In the genomic region with DNA sequence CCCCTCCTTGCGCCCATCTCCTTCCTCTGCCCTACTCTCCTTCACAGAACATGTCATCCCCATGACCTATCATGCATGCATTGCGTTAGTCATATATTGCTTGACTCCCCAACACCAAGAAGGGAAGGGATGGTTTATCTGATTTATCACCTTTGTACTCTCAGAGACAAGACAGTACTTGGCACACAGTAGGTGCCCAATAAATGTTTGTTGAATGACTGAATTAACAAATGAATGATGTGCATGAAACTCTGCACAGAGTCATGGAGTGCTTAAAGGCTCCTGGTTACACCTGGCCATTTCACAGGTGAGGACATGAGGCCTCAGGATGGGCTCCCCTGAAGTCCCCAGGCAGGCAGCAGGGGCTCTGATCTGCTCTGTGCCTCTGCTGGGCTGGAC, we compare ENCODE assay signal across 11 cellular contexts. TPM values are rescaled to one million over a fixed set of nuclear protein-coding genes. Genes with fewer than 3 reads are reported as not detected.
DNase-seq lines count a peak whose midpoint lies in the region; ATAC-seq, FAIRE-seq and TF ChIP-seq lines count a peak whose summit lies in the region.
"Had no signal": no experiment of that assay in that cellular context is flagged by ENCODE, and none has a peak within 500 bp of the region (broad histone marks: within the 10 kb centered on the region; RNA-seq: fewer than 3 reads in every experiment).

No MANE protein-coding gene starts in this region.

- no peaks in the 10 kb centered on the region for H4K20me1 ChIP-seq in KMS-11 (ENCODE audit: insufficient read depth)

- peak overlapping the region; percentile 90 for H3K4me3 ChIP-seq in CD4-positive, CD25-positive, alpha-beta regulatory T cell (ENCODE audit: low read depth, low read length)
- H3K4me3 ChIP-seq in KMS-11 (IDR thresholded peaks at IDR 0.05; ENCODE audit: insufficient read depth, low read depth, low read length) = no peak overlapping the region
- H3K4me3 ChIP-seq: prostate gland had no signal

- peaks cover 12% of the 10 kb centered on the region for H3K36me3 Mint-ChIP-seq in CD4-positive, CD25-positive, alpha-beta regulatory T cell
- H3K36me3 Mint-ChIP-seq in activated naive CD8-positive, alpha-beta T cell treated with anti-CD3 and anti-CD28 coated beads, Interleukin-2, amount 10 ng/mL, durations not matched to agents 7 days and 5 days = peaks cover 9% of the 10 kb centered on the region
- H3K36me3 Mint-ChIP-seq in naive thymus-derived CD8-positive, alpha-beta T cell = peaks cover 0 to 8% (median 0%) of the 10 kb centered on the region in 3 donors
- H3K36me3 Mint-ChIP-seq in chondrocyte (ENCODE audit: low read depth) = no peaks in the 10 kb centered on the region

- H3K4me3 Mint-ChIP-seq in CD4-positive, CD25-positive, alpha-beta regulatory T cell = peak overlapping the region; percentile 88 to 98 (median 94)
- H3K4me3 Mint-ChIP-seq in activated naive CD8-positive, alpha-beta T cell treated with anti-CD3 and anti-CD28 coated beads, Interleukin-2, amount 10 ng/mL, durations not matched to agents 7 days and 5 days = peak overlapping the region; percentile 84
- H3K4me3 Mint-ChIP-seq in naive thymus-derived CD8-positive, alpha-beta T cell = peak overlapping the region; percentile 80 to 98 (median 90)
- H3K4me3 Mint-ChIP-seq in chondrocyte (ENCODE audit: unreplicated experiment) = no peak overlapping the region

- H3K27me3 Mint-ChIP-seq in CD4-positive, CD25-positive, alpha-beta regulatory T cell = no peaks in the 10 kb centered on the region
- H3K27me3 Mint-ChIP-seq in activated naive CD8-positive, alpha-beta T cell treated with anti-CD3 and anti-CD28 coated beads, Interleukin-2, amount 10 ng/mL, durations not matched to agents 7 days and 5 days = no peaks in the 10 kb centered on the region
- H3K27me3 Mint-ChIP-seq in naive thymus-derived CD8-positive, alpha-beta T cell = no peaks in the 10 kb centered on the region
- H3K27me3 Mint-ChIP-seq in chondrocyte (ENCODE audit: low read depth) = peaks cover 1% of the 10 kb centered on the region

- ATAC-seq in CD4-positive, CD25-positive, alpha-beta regulatory T cell (ENCODE audit: low read depth in 2 of 2) = no peak
- ATAC-seq in activated naive CD8-positive, alpha-beta T cell treated with anti-CD3 and anti-CD28 coated beads, Interleukin-2, amount 10 ng/mL, durations not matched to agents 7 days and 5 days (ENCODE audit: low read depth) = no peak
- ATAC-seq in naive thymus-derived CD8-positive, alpha-beta T cell = no peak

- peaks cover 62% of the 10 kb centered on the region for H3K79me2 ChIP-seq in KMS-11 (ENCODE audit: insufficient read depth, low read depth)

- POLR2A ChIA-PET in activated naive CD8-positive, alpha-beta T cell treated with anti-CD3 and anti-CD28 coated beads, Interleukin-2, amount 10 ng/mL, durations not matched to agents 7 days and 5 days (lab: Charles Lee) = interaction anchor here (2.3 to 6.0 kb wide), 2 partner anchors 19 to 56 kb away, joined by 8 to 35 read pairs; no protein-coding TSS in a partner anchor
- POLR2A ChIA-PET in naive thymus-derived CD8-positive, alpha-beta T cell (lab: Charles Lee) = interaction anchor here (0.9 to 2.4 kb wide), 3 partner anchors 10 to 406 kb away, joined by 3 to 17 read pairs (median 10); a partner anchor contains a TSS

- H3K4me2 ChIP-seq in KMS-11 = peak overlapping the region; percentile 96

- TF ChIP-seq CTCF in KMS-11 (conservative IDR thresholded peaks at IDR 0.05; ENCODE audit: low read depth, low read length) = no peak
- no peak for TF ChIP-seq CTCF in chondrocyte (IDR thresholded peaks at IDR 0.05)

- no peaks in the 10 kb centered on the region for H3K27me3 ChIP-seq in CD4-positive, CD25-positive, alpha-beta regulatory T cell (ENCODE audit: control insufficient read depth, insufficient read depth, low read length)
- no peaks in the 10 kb centered on the region for H3K27me3 ChIP-seq in KMS-11 (ENCODE audit: insufficient read depth, low read depth)

- peak overlapping the region; percentile 77; the same call in 1 of the 2 replicates for H3K9ac ChIP-seq in KMS-11

- H3K36me3 ChIP-seq in CD4-positive, CD25-positive, alpha-beta regulatory T cell (ENCODE audit: control insufficient read depth, insufficient read depth, low read length) = no peaks in the 10 kb centered on the region
- no peaks in the 10 kb centered on the region for H3K36me3 ChIP-seq in KMS-11 (ENCODE audit: insufficient read depth)
- H3K36me3 ChIP-seq: prostate gland had no signal

- peak overlapping the region; percentile 96 for H3K27ac ChIP-seq in CD4-positive, CD25-positive, alpha-beta regulatory T cell (ENCODE audit: insufficient read depth, low read length, poor library complexity, severe bottlenecking)
- H3K27ac ChIP-seq in KMS-11 = peak overlapping the region; percentile 94
- H3K27ac ChIP-seq: prostate gland had no signal

- peak in 1 of 3 donors; percentile 20 for DNase-seq in CD4-positive, CD25-positive, alpha-beta regulatory T cell
- peak; percentile 28 for DNase-seq in activated naive CD8-positive, alpha-beta T cell treated with anti-CD3 and anti-CD28 coated beads, Interleukin-2, amount 10 ng/mL, durations not matched to agents 7 days and 5 days
- no peak for DNase-seq in naive thymus-derived CD8-positive, alpha-beta T cell
- no peak for DNase-seq in GM12891 (ENCODE audit: insufficient read length, low spot score)
- no peak for DNase-seq in dedifferentiated amniotic fluid mesenchymal stem cell (ENCODE audit: extremely low spot score)
- no peak for DNase-seq in GM19239 (ENCODE audit: insufficient read length, low spot score)
- DNase-seq in chondrocyte (ENCODE audit: low spot score) = no peak
- DNase-seq: NCI-H1694, SIG-M5 had no signal

- no peak for TF ChIP-seq POLR2A in GM12891 (IDR thresholded peaks at IDR 0.05; ENCODE audit: low read depth, low read length)

- H3K4me1 Mint-ChIP-seq in CD4-positive, CD25-positive, alpha-beta regulatory T cell = peaks cover 30 to 75% (median 61%) of the 10 kb centered on the region in 4 donors
- peaks cover 63% of the 10 kb centered on the region for H3K4me1 Mint-ChIP-seq in activated naive CD8-positive, alpha-beta T cell treated with anti-CD3 and anti-CD28 coated beads, Interleukin-2, amount 10 ng/mL, durations not matched to agents 7 days and 5 days
- H3K4me1 Mint-ChIP-seq in naive thymus-derived CD8-positive, alpha-beta T cell = peaks cover 59 to 91% (median 84%) of the 10 kb centered on the region in 4 donors
- peaks cover 39% of the 10 kb centered on the region for H3K4me1 Mint-ChIP-seq in chondrocyte (ENCODE audit: low read depth)

- peaks cover 88% of the 10 kb centered on the region for H3K4me1 ChIP-seq in CD4-positive, CD25-positive, alpha-beta regulatory T cell (ENCODE audit: control insufficient read depth, insufficient read depth, low read length, poor library complexity, severe bottlenecking)
- H3K4me1 ChIP-seq in KMS-11 (ENCODE audit: low read depth, poor library complexity, severe bottlenecking) = peaks cover 66% of the 10 kb centered on the region
- H3K4me1 ChIP-seq: prostate gland had no signal

- FAIRE-seq in GM12891 (lab: Jason Lieb, UNC) = no peak
- no peak for FAIRE-seq in GM19239 (lab: Jason Lieb, UNC)

- peak overlapping the region; percentile 97 to 100 (median 100) for H3K27ac Mint-ChIP-seq in CD4-positive, CD25-positive, alpha-beta regulatory T cell
- H3K27ac Mint-ChIP-seq in activated naive CD8-positive, alpha-beta T cell treated with anti-CD3 and anti-CD28 coated beads, Interleukin-2, amount 10 ng/mL, durations not matched to agents 7 days and 5 days = peak overlapping the region; percentile 98
- peak overlapping the region; percentile 95 to 99 (median 99) for H3K27ac Mint-ChIP-seq in naive thymus-derived CD8-positive, alpha-beta T cell
- no peak overlapping the region for H3K27ac Mint-ChIP-seq in chondrocyte (ENCODE audit: unreplicated experiment)

- no peaks in the 10 kb centered on the region for H3K9me3 ChIP-seq in CD4-positive, CD25-positive, alpha-beta regulatory T cell (ENCODE audit: control insufficient read depth in 2 of 2, low read length in 2 of 2)
- H3K9me3 ChIP-seq: prostate gland had no signal

- no peaks in the 10 kb centered on the region for H3K9me3 Mint-ChIP-seq in CD4-positive, CD25-positive, alpha-beta regulatory T cell
- no peaks in the 10 kb centered on the region for H3K9me3 Mint-ChIP-seq in activated naive CD8-positive, alpha-beta T cell treated with anti-CD3 and anti-CD28 coated beads, Interleukin-2, amount 10 ng/mL, durations not matched to agents 7 days and 5 days
- no peaks in the 10 kb centered on the region for H3K9me3 Mint-ChIP-seq in naive thymus-derived CD8-positive, alpha-beta T cell
- H3K9me3 Mint-ChIP-seq in chondrocyte (ENCODE audit: low read depth) = no peaks in the 10 kb centered on the region

- no peak overlapping the region for H2AFZ ChIP-seq in KMS-11 (ENCODE audit: low read depth)

TF ChIP-seq in GM12891, 5 proteins besides CTCF, POLR2A, EP300 and RAD21:
- TF ChIP-seq PAX5 (IDR thresholded peaks at IDR 0.05; ENCODE audit: insufficient read depth, low read length, severe bottlenecking) (no peak), POU2F2 (IDR thresholded peaks at IDR 0.05; ENCODE audit: low read depth, low read length) (no peak), TAF1 (IDR thresholded peaks at IDR 0.05; ENCODE audit: low read depth, low read length) (no peak), POLR2AphosphoS5 (IDR thresholded peaks at IDR 0.05; ENCODE audit: low read depth, low read length) (no peak), SPI1 (IDR thresholded peaks at IDR 0.05; ENCODE audit: low read depth, low read length) (no peak)

RNA-seq across cellular contexts. Expression of a gene that starts 59.6 kb away (rescaled TPM):
- total RNA-seq in CD4-positive, CD25-positive, alpha-beta regulatory T cell = 131 TPM
- polyA plus RNA-seq in CD4-positive, CD25-positive, alpha-beta regulatory T cell = 10 to 100 TPM; 17.7 to 23.7 (median 21.0) TPM
- total RNA-seq in activated naive CD8-positive, alpha-beta T cell treated with anti-CD3 and anti-CD28 coated beads, Interleukin-2, amount 10 ng/mL, durations not matched to agents 7 days and 5 days = 10 to 100 TPM; 59.5 to 64.6 TPM
- total RNA-seq in naive thymus-derived CD8-positive, alpha-beta T cell = 10 to 100 TPM; 43.4 to 47.7 TPM
- polyA plus RNA-seq in naive thymus-derived CD8-positive, alpha-beta T cell = 10 to 100 TPM; 13.7 to 23.7 (median 15.7) TPM
- 18.2 TPM for polyA plus RNA-seq in GM12891 (2012; ENCODE audit: low read depth, missing spikeins)
- total RNA-seq in chondrocyte = 37.2 to 43.3 TPM (median 38.2 TPM) in 3 replicates
